In the genomic region with DNA sequence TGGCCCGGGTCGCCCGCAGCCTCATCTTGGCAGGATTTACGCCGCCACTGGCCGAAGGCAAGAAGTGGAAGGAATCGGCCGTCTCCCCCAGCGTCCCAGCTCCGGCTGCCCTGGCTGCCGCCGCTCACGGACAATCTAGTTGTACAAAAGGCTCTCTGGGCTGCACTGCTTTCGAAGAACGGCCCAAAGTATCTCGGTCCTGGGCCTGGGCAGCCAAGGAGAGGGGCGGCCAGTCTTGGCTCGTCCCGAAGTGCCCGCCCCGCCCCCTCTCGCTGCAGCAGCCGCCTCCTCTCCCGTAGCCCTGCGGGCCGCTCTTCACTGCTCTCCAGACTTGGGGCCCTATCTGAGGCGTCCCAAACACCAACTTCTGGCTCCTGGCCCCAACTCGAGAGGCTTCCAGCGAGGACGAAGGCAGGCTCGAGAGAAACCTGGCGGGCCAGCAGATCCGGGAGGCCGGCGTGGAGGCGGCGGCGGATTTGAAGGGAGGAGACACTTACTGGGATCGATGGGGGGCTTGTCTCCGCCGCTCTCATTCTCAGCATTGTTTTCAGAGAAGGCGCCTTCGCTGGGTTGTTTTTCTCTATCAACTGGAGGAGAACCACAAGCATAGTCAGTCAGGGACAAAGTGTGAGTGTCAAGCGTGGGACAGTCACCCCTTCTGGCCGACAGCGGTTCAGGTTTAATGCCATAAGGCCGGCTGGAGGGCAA, we compare ENCODE assay signal across 1 cellular context.
TF ChIP-seq lines count a peak whose summit lies in the region.

No MANE protein-coding gene starts in this region.

TF ChIP-seq in H1, 55 proteins besides CTCF, POLR2A, EP300 and RAD21:
- TF ChIP-seq EZH2 (IDR thresholded peaks at IDR 0.05; ENCODE audit: low read depth, low read length, severe bottlenecking) (peak; percentile 94), KDM4A (IDR thresholded peaks at IDR 0.05; ENCODE audit: low read depth, low read length, severe bottlenecking) (no peak), CBX8 (IDR thresholded peaks at IDR 0.05; ENCODE audit: borderline replicate concordance, low read depth, low read length) (peak; percentile 25; the same call in 1 of the 2 replicates), SIX5 (IDR thresholded peaks at IDR 0.05; ENCODE audit: low read depth, low read length) (no peak), SP1 (IDR thresholded peaks at IDR 0.05; ENCODE audit: low read depth, low read length) (0 out of 2 replicates have a peak, but pooled peaks have one; percentile 4), SUZ12 (IDR thresholded peaks at IDR 0.05; ENCODE audit: low read length) (peak; percentile 94)
